Comparison of ENCODE assay signal across 8 cellular contexts in genomic region chr1:156082111-156083091, GRCh38. TPM values are rescaled to one million over a fixed set of nuclear protein-coding genes. Genes with fewer than 3 reads are reported as not detected.
DNase-seq lines count a peak whose midpoint lies in the region; ATAC-seq and TF ChIP-seq lines count a peak whose summit lies in the region.

A gene with protein sequence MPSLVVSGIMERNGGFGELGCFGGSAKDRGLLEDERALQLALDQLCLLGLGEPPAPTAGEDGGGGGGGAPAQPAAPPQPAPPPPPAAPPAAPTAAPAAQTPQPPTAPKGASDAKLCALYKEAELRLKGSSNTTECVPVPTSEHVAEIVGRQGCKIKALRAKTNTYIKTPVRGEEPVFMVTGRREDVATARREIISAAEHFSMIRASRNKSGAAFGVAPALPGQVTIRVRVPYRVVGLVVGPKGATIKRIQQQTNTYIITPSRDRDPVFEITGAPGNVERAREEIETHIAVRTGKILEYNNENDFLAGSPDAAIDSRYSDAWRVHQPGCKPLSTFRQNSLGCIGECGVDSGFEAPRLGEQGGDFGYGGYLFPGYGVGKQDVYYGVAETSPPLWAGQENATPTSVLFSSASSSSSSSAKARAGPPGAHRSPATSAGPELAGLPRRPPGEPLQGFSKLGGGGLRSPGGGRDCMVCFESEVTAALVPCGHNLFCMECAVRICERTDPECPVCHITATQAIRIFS (minus strand): TSS chr1:156082465. CDS start chr1:156081998, 467 bp downstream.

- peak within 1 kb of the TSS; percentile 74 for H3K4me3 Mint-ChIP-seq in activated CD4-positive, alpha-beta memory T cell treated with anti-CD3 and anti-CD28 coated beads for 36 hours

- peaks cover 28% of the 10 kb centered on the region for H3K27me3 Mint-ChIP-seq in activated CD4-positive, alpha-beta memory T cell treated with anti-CD3 and anti-CD28 coated beads for 36 hours

- H3K27ac Mint-ChIP-seq in activated CD4-positive, alpha-beta memory T cell treated with anti-CD3 and anti-CD28 coated beads for 36 hours, result no peak within 1 kb of the TSS

- CTCF ChIA-PET in activated CD4-positive, alpha-beta memory T cell treated with anti-CD3 and anti-CD28 coated beads for 36 hours (lab: Charles Lee), result interaction anchor here (0.7 to 1.3 kb wide), 6 partner anchors 16 to 364 kb away, joined by 3 to 5 read pairs (median 4); partner anchors contain the start of genes SEMA4A and UBQLN4

- peaks cover 5% of the 10 kb centered on the region for H3K27me3 ChIP-seq in effector memory CD4-positive, alpha-beta T cell (replicated peaks; ENCODE audit: control insufficient read depth, insufficient read depth, low read length, poor library complexity, severe bottlenecking)
- no peaks in the 10 kb centered on the region for H3K27me3 ChIP-seq in lower lobe of right lung (ENCODE audit: low read depth)

- H3K36me3 Mint-ChIP-seq in activated CD4-positive, alpha-beta memory T cell treated with anti-CD3 and anti-CD28 coated beads for 36 hours, result no peaks in the 10 kb centered on the region

- DNase-seq in COLO668 (lab: John Stamatoyannopoulos, UW; ENCODE audit: unreplicated experiment) (peak; percentile 80), NCI-H748 (lab: John Stamatoyannopoulos, UW; ENCODE audit: unreplicated experiment) (peak; percentile 87), lower lobe of right lung (peak; percentile 74)
- DNase-seq in activated CD4-positive, alpha-beta memory T cell treated with anti-CD3 and anti-CD28 coated beads for 36 hours, result peak; percentile 75
- peak; percentile 17 to 41 (median 38) for DNase-seq in effector memory CD4-positive, alpha-beta T cell
- DNase-seq in stimulated activated CD8-positive, alpha-beta memory T cell treated with anti-CD3 and anti-CD28 coated beads, Interleukin-15, amount 100 ng/mL, for 24 hours (ENCODE audit: low read depth), result peak; percentile 47

- ATAC-seq in HG03159 (IDR thresholded peaks at IDR 0.05; ENCODE audit: unreplicated experiment) (peak; percentile 49), lower lobe of right lung (peak; percentile 84 to 89), HG03457 (IDR thresholded peaks at IDR 0.05; ENCODE audit: unreplicated experiment) (no peak)

- POLR2A ChIA-PET in activated CD4-positive, alpha-beta memory T cell treated with anti-CD3 and anti-CD28 coated beads for 36 hours (lab: Charles Lee), result interaction anchor here (0.6 to 1.3 kb wide), 4 partner anchors 18 to 362 kb away, joined by 3 read pairs; no protein-coding TSS in a partner anchor

- no peaks in the 10 kb centered on the region for H3K9me3 Mint-ChIP-seq in activated CD4-positive, alpha-beta memory T cell treated with anti-CD3 and anti-CD28 coated beads for 36 hours

- no peaks in the 10 kb centered on the region for H3K9me3 ChIP-seq in effector memory CD4-positive, alpha-beta T cell (ENCODE audit: control insufficient read depth, low read length)
- no peaks in the 10 kb centered on the region for H3K9me3 ChIP-seq in lower lobe of right lung

- H3K36me3 ChIP-seq in effector memory CD4-positive, alpha-beta T cell (ENCODE audit: control insufficient read depth, insufficient read depth, low read length), result no peaks in the 10 kb centered on the region
- no peaks in the 10 kb centered on the region for H3K36me3 ChIP-seq in lower lobe of right lung

- no peak for TF ChIP-seq CTCF in lower lobe of right lung (IDR thresholded peaks at IDR 0.05)

- H3K4me1 Mint-ChIP-seq in activated CD4-positive, alpha-beta memory T cell treated with anti-CD3 and anti-CD28 coated beads for 36 hours (ENCODE audit: low read depth), result peaks cover 6% of the 10 kb centered on the region

- peaks cover 11% of the 10 kb centered on the region for H3K4me1 ChIP-seq in effector memory CD4-positive, alpha-beta T cell (ENCODE audit: control insufficient read depth, insufficient read depth, low read length, poor library complexity, severe bottlenecking)
- peaks cover 21% of the 10 kb centered on the region for H3K4me1 ChIP-seq in lower lobe of right lung

- intact Hi-C loops in activated CD4-positive, alpha-beta memory T cell treated with anti-CD3 and anti-CD28 coated beads for 36 hours (cut with micrococcal nuclease), result no loop called here
- intact Hi-C loops in lower lobe of right lung (cut with DNase I), result no loop called here

- peak within 1 kb of the TSS; percentile 95 for H3K4me3 ChIP-seq in effector memory CD4-positive, alpha-beta T cell (ENCODE audit: insufficient read depth, low read depth, low read length, poor library complexity, severe bottlenecking)
- peak within 1 kb of the TSS; percentile 72 for H3K4me3 ChIP-seq in lower lobe of right lung

- no peak within 1 kb of the TSS for H3K27ac ChIP-seq in effector memory CD4-positive, alpha-beta T cell (ENCODE audit: insufficient read depth, low read length, poor library complexity, severe bottlenecking)
- no peak within 1 kb of the TSS for H3K27ac ChIP-seq in lower lobe of right lung

RNA-seq across cellular contexts. Expression of the gene that starts here (rescaled TPM):
- total RNA-seq in activated CD4-positive, alpha-beta memory T cell treated with anti-CD3 and anti-CD28 coated beads for 36 hours, result under 1 TPM; 0.43 to 0.51 TPM
- total RNA-seq in lower lobe of right lung, result 0.74 TPM

Comparison
In these comparisons a context has a peak if more than half of its experiments do, and no peak if none do; other contexts are left out.
1. Peak in DNase-seq in activated CD4-positive, alpha-beta memory T cell treated with anti-CD3 and anti-CD28 coated beads for 36 hours; RNA of the gene not detected or under 1 TPM.
2. Peak in DNase-seq, ATAC-seq and H3K4me3 ChIP-seq in lower lobe of right lung; RNA of the gene not detected or under 1 TPM.